7 cellular contexts compared by ENCODE assay signal in the genomic region with DNA sequence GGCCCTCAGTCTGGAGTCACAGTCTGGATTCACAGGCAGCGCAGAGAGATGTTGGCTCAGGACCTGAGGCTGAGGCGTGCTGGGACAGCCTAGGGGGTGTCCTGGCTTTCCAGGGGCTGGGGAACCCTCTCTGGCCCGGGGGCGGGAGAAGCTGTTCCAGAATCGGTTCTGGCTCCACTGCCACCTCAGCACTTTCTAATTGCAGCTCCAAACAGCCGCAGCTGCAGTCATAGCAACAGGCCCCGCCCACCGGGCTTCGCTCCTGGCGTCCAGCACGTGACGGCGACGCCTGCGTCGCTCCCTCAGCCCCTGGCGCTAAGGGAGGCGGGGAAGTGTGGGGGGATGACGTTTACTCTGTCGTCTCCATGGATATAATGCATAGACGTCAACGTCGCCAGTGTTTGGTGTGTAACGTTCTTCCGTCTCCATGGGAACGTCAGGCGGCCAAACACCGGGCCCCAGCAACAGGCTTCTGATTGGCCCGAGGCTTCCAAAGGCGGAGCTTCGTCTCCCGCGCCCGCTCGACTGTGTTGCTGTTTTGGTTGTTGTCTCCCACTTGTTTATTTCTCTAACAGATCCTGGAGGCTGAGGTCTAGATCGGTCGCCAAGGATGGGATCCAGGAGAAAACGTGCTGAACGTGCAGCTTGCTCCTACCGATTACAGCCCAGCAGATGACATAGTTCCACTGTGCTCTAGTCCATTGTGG. TPM values are rescaled to one million over a fixed set of nuclear protein-coding genes. Genes with fewer than 3 reads are reported as not detected.
A peak's percentile ranks its signal among the peaks of the same experiment; 100 is the strongest.
DNase-seq lines count a peak whose midpoint lies in the region; ATAC-seq and TF ChIP-seq lines count a peak whose summit lies in the region.

No MANE protein-coding gene starts in this region.

- H3K4me3 ChIP-seq in brain microvascular endothelial cell (ENCODE audit: low read depth, low read length): peak overlapping the region; percentile 67

- peak overlapping the region; percentile 98 for H3K27ac ChIP-seq in brain microvascular endothelial cell

- in situ Hi-C loops in brain microvascular endothelial cell (cut with HindIII; ENCODE audit: low pct_ligation_motif_present, low sequenced_read_pairs): no loop called here

- DNase-seq in NCI-H2107 treated with DMSO at 0.1 percent for 48 hours (lab: John Stamatoyannopoulos, UW; ENCODE audit: unreplicated experiment): peak; percentile 99
- peak; percentile 98 for DNase-seq in UCSD-AML1 (lab: John Stamatoyannopoulos, UW; ENCODE audit: unreplicated experiment)
- peak; percentile 100 for DNase-seq in brain microvascular endothelial cell
- peak; percentile 99 for DNase-seq in iPS DF 4.7 (ENCODE audit: extremely low read depth, low spot score)
- DNase-seq in sciatic nerve (ENCODE audit: low spot score): peak; percentile 100

- H3K27me3 ChIP-seq in brain microvascular endothelial cell (replicated peaks): no peaks in the 10 kb centered on the region

- ATAC-seq in GM18519 (IDR thresholded peaks at IDR 0.05; ENCODE audit: low FRiP score, unreplicated experiment): peak; percentile 87
- ATAC-seq in HG03066 (IDR thresholded peaks at IDR 0.05; ENCODE audit: low read depth, unreplicated experiment): peak; percentile 96
- peak; percentile 96 for ATAC-seq in sciatic nerve

- TF ChIP-seq CTCF in brain microvascular endothelial cell (IDR thresholded peaks at IDR 0.05; ENCODE audit: low read depth, low read length, missing control alignments): peak; percentile 4

- intact Hi-C loops in sciatic nerve (cut with DNase I): no loop called here

- H3K36me3 ChIP-seq in brain microvascular endothelial cell (replicated peaks): no peaks in the 10 kb centered on the region

RNA-seq across cellular contexts. Expression of gene FOS, which starts 19.7 kb away (rescaled TPM):
- 209 TPM for total RNA-seq in sciatic nerve

Comparison
In these comparisons a context has a peak if more than half of its experiments do, and no peak if none do; other contexts are left out.
1. Peak in every context shown above with its lines: DNase-seq, ATAC-seq, H3K4me3 ChIP-seq and H3K27ac ChIP-seq.